ENCODE assay signal across 9 cellular contexts in the genomic region with DNA sequence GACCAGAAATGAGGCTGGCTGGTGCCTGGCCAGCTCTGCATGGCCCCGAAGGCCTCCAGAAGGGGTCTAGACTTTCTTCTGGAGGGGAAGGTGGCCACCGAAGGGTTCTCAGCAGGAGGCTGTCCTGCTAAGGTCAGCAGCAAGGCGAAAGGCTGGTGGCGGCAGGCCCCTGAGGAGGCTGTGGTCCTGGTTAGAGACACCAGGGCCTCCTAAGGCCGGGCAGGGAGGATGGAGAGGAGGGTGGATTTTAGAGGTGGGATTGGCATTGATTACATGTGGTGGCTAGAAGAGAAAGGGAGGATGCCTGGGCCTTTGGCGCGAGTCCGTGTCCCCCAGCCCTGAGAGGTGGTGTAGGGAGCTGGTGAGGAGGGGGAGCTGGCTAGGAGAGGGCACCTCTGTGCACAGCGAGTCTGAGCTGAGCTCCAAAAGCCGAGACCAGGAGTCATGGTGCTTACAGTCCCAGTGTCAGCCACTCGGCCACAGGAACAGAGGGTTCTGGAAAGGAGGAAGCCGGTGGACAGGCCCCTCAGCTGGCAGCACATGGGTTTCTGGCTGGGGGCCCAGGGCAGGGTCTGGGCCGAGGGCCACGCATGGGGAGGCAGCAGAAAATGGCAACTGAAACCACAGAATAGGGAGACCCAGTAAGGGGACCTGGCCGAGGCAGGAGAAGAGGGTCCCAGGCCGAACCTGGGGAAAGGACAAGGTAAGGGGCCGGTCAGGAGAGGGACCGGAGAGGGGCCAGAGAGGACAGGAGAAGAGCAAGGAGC. TPM values are rescaled to one million over a fixed set of nuclear protein-coding genes. Genes with fewer than 3 reads are reported as not detected.
DNase-seq lines count a peak whose midpoint lies in the region; ATAC-seq, FAIRE-seq and TF ChIP-seq lines count a peak whose summit lies in the region.
"Had no signal": no experiment of that assay in that cellular context is flagged by ENCODE, and none has a peak within 500 bp of the region (broad histone marks: within the 10 kb centered on the region; RNA-seq: fewer than 3 reads in every experiment).

No MANE protein-coding gene starts in this region.

- POLR2A ChIA-PET in Panc1 (lab: Charles Lee) (no interaction called here), endothelial cell of umbilical vein (lab: Charles Lee) (no interaction called here)

- H3K9me3 ChIP-seq in Panc1 (ENCODE audit: control insufficient read depth, insufficient read depth, low read depth, low read length) (no peaks in the 10 kb centered on the region), endothelial cell of umbilical vein (replicated peaks; ENCODE audit: control insufficient read depth, insufficient read depth, low read length) (no peaks in the 10 kb centered on the region), sigmoid colon (no peaks in the 10 kb centered on the region)

- H3K36me3 ChIP-seq in GM06990 (ENCODE audit: control insufficient read depth, insufficient read depth, low read length) (peaks cover 35% of the 10 kb centered on the region), Panc1 (ENCODE audit: control insufficient read depth, insufficient read depth, low read length) (peaks cover 2% of the 10 kb centered on the region), endothelial cell of umbilical vein (ENCODE audit: control insufficient read depth in 2 of 2, extremely low read depth in 1 of 2, insufficient read depth in 2 of 2, low read length in 2 of 2) (peaks cover under 1 to 9% of the 10 kb centered on the region in 2 experiments), sigmoid colon (peaks cover 2 to 16% (median 3%) of the 10 kb centered on the region in 4 donors)

- TF ChIP-seq CTCF in GM06990 (IDR thresholded peaks at IDR 0.05; ENCODE audit: insufficient read depth, low read length, poor library complexity, severe bottlenecking) (no peak), Panc1 (IDR thresholded peaks at IDR 0.05) (no peak), endothelial cell of umbilical vein (IDR thresholded peaks at IDR 0.05; ENCODE audit: extremely low read depth in 1 of 2, insufficient read depth in 1 of 2, low read depth in 1 of 2, low read length in 2 of 2) (no peak), sigmoid colon (IDR thresholded peaks at IDR 0.05) (no peak)

- dilution Hi-C loops in endothelial cell of umbilical vein (cut with MboI; ENCODE audit: extremely low pct_ligation_motif_present, low sequenced_read_pairs): no loop called here

- intact Hi-C loops in Panc1 (cut with micrococcal nuclease; ENCODE audit: unreplicated experiment): no loop called here
- intact Hi-C loops in endothelial cell of umbilical vein (cut with micrococcal nuclease): no loop called here
- intact Hi-C loops in sigmoid colon (cut with DNase I): no loop called here

- no peaks in the 10 kb centered on the region for H3K9me1 ChIP-seq in endothelial cell of umbilical vein (replicated peaks; ENCODE audit: control insufficient read depth, extremely low read depth, insufficient read depth, low read length)

- no peaks in the 10 kb centered on the region for H4K20me1 ChIP-seq in endothelial cell of umbilical vein (replicated peaks; ENCODE audit: control insufficient read depth, extremely low read depth, insufficient read depth, low read length)

- no peak for DNase-seq in GM06990 (ENCODE audit: extremely low read depth, insufficient read length)
- DNase-seq in Panc1 (ENCODE audit: low read depth, low spot score): no peak
- DNase-seq in endothelial cell of umbilical vein (ENCODE audit: low read depth, low spot score): no peak
- DNase-seq in sigmoid colon: no peak
- DNase-seq in iPS-NIHi11 (ENCODE audit: low spot score): no peak
- DNase-seq: activated CD4-positive, CD25-positive, alpha-beta regulatory T cell treated with anti-CD3 and anti-CD28 coated beads, Interleukin-2, amount 50 U/mL, for 72 hours; NCI-H1694 treated with DMSO at 0.1 percent for 48 hours had no signal

- H2AFZ ChIP-seq in endothelial cell of umbilical vein (ENCODE audit: low read depth, low read length): no peak overlapping the region

- H3K27me3 ChIP-seq in GM06990 (replicated peaks; ENCODE audit: control insufficient read depth, insufficient read depth, low read length): no peaks in the 10 kb centered on the region
- no peaks in the 10 kb centered on the region for H3K27me3 ChIP-seq in Panc1 (ENCODE audit: control insufficient read depth, insufficient read depth, low read length)
- no peaks in the 10 kb centered on the region for H3K27me3 ChIP-seq in endothelial cell of umbilical vein (ENCODE audit: control insufficient read depth in 2 of 2, insufficient read depth in 2 of 2, low read length in 2 of 2)
- no peaks in the 10 kb centered on the region for H3K27me3 ChIP-seq in sigmoid colon

- no peak for FAIRE-seq in endothelial cell of umbilical vein (lab: Jason Lieb, UNC)

- CTCF ChIA-PET in Panc1 (lab: Charles Lee) (no interaction called here), endothelial cell of umbilical vein (lab: Charles Lee) (interaction anchor here (4.9 to 11.5 kb wide), 2 partner anchors 7 to 94 kb away, joined by 40 to 413 read pairs; a partner anchor contains a TSS)

- H3K4me2 ChIP-seq in endothelial cell of umbilical vein (ENCODE audit: insufficient read depth, low read length): no peak overlapping the region

- no peak for TF ChIP-seq POLR2A in endothelial cell of umbilical vein (IDR thresholded peaks at IDR 0.05; ENCODE audit: low read depth, low read length)
- TF ChIP-seq POLR2A in sigmoid colon (IDR thresholded peaks at IDR 0.05): no peak

- BruUV-seq in Panc1 (replicated peaks; lab: Mats Ljungman, UMichigan) (no TSS peak), endothelial cell of umbilical vein (replicated peaks; lab: Mats Ljungman, UMichigan) (no TSS peak)

- no peak for TF ChIP-seq EP300 in sigmoid colon (IDR thresholded peaks at IDR 0.05)

- H3K79me2 ChIP-seq in endothelial cell of umbilical vein (ENCODE audit: control insufficient read depth, insufficient read depth, low read length): peaks cover 12% of the 10 kb centered on the region

- peak overlapping the region; percentile 70; the same call in 1 of the 2 replicates for H3K4me3 ChIP-seq in GM06990 (replicated peaks; ENCODE audit: low read depth, low read length)
- no peak overlapping the region for H3K4me3 ChIP-seq in Panc1 (ENCODE audit: low read depth in 2 of 2, low read length in 2 of 2)
- H3K4me3 ChIP-seq in endothelial cell of umbilical vein (replicated peaks in 1 of 3; ENCODE audit: insufficient read depth in 1 of 3, low read depth in 1 of 3, low read length in 3 of 3): no peak overlapping the region
- no peak overlapping the region for H3K4me3 ChIP-seq in sigmoid colon

- peak; percentile 15; the same call in 1 of the 2 replicates for ATAC-seq in Panc1
- ATAC-seq in GM19455 (IDR thresholded peaks at IDR 0.05; ENCODE audit: unreplicated experiment): no peak
- no peak for ATAC-seq in HG03139 (IDR thresholded peaks at IDR 0.05; ENCODE audit: unreplicated experiment)

- H3K9ac ChIP-seq in endothelial cell of umbilical vein (replicated peaks; ENCODE audit: extremely low read depth, insufficient read depth, low read length): no peak overlapping the region

- 88 to 91% methylated on average over 18 of the region's 18 CpGs for WGBS in sigmoid colon, 2 donors

- H3K4me1 ChIP-seq in Panc1 (ENCODE audit: control insufficient read depth, insufficient read depth, low read length) (no peaks in the 10 kb centered on the region; the same call in 1 of the 2 replicates), endothelial cell of umbilical vein (ENCODE audit: control insufficient read depth, extremely low read depth, insufficient read depth, low read length) (peaks cover 34% of the 10 kb centered on the region), sigmoid colon (peaks cover 0 to 32% (median 17%) of the 10 kb centered on the region in 4 donors)

- in situ Hi-C loops in Panc1 (cut with HindIII; ENCODE audit: low pct_unique_long_range_greater_than_20kb, low sequenced_read_pairs): no loop called here

- H3K27ac ChIP-seq in Panc1 (ENCODE audit: low read length) (no peak overlapping the region), endothelial cell of umbilical vein (ENCODE audit: insufficient read depth, low read depth, low read length) (peak overlapping the region; percentile 91), sigmoid colon (peak overlapping the region; percentile 68 to 77 (median 70))

RNA-seq across cellular contexts. Expression of a gene that starts 2.5 kb away (rescaled TPM):
- total RNA-seq in Panc1 (2021; ENCODE audit: unreplicated experiment) (2.9 TPM), endothelial cell of umbilical vein (63.4 and 64.4 TPM in 2 replicates), sigmoid colon (10 to 100 TPM; 15.0 to 26.2 (median 20.3) TPM)
- polyA plus RNA-seq in Panc1 (2012; ENCODE audit: insufficient read length): 2.1 TPM
- polyA plus RNA-seq in endothelial cell of umbilical vein (100 and 111 TPM in 2 replicates), sigmoid colon (10 to 100 TPM; 15.3 to 41.5 (median 20.4) TPM)
- 51.2 and 64.3 TPM in 2 replicates for polyA plus RNA-seq in endothelial cell of umbilical vein (2011; cell fraction: cytosol; rRNA removed)
- 115 and 117 TPM in 2 replicates for polyA plus RNA-seq in endothelial cell of umbilical vein (2011; cell fraction: nucleus; rRNA removed)
- 25.1 and 55.7 TPM in 2 replicates for polyA plus RNA-seq in endothelial cell of umbilical vein (2012)
- 30.1 and 44.0 TPM in 2 replicates for polyA minus RNA-seq in endothelial cell of umbilical vein
- polyA minus RNA-seq in endothelial cell of umbilical vein (2011; cell fraction: cytosol; rRNA and poly(A)+ RNA removed): not detected
- 14.4 and 27.5 TPM in 2 replicates for polyA minus RNA-seq in endothelial cell of umbilical vein (2011; cell fraction: nucleus; rRNA and poly(A)+ RNA removed)

RNA-seq across cellular contexts. Expression of a gene that starts 17.0 kb away (rescaled TPM):
- total RNA-seq in Panc1 (2021; ENCODE audit: unreplicated experiment) (66.1 TPM), endothelial cell of umbilical vein (26.2 and 28.0 TPM in 2 replicates), sigmoid colon (10 to 100 TPM; 45.7 to 80.6 (median 62.9) TPM)
- 91.3 TPM for polyA plus RNA-seq in Panc1 (2012; ENCODE audit: insufficient read length)
- polyA plus RNA-seq in endothelial cell of umbilical vein (56.6 and 69.5 TPM in 2 replicates), sigmoid colon (10 to 100 TPM; 70.8 to 82.8 (median 82.3) TPM)
- polyA plus RNA-seq in endothelial cell of umbilical vein (2011; cell fraction: cytosol; rRNA removed): 29.5 and 38.4 TPM in 2 replicates
- 89.6 and 104 TPM in 2 replicates for polyA plus RNA-seq in endothelial cell of umbilical vein (2011; cell fraction: nucleus; rRNA removed)
- polyA plus RNA-seq in endothelial cell of umbilical vein (2012): 27.6 and 27.7 TPM in 2 replicates
- polyA minus RNA-seq in endothelial cell of umbilical vein: 22.1 and 30.2 TPM in 2 replicates
- 18.5 TPM for polyA minus RNA-seq in endothelial cell of umbilical vein (2011; cell fraction: cytosol; rRNA and poly(A)+ RNA removed)
- 10.0 and 12.0 TPM in 2 replicates for polyA minus RNA-seq in endothelial cell of umbilical vein (2011; cell fraction: nucleus; rRNA and poly(A)+ RNA removed)

RNA-seq across cellular contexts. Expression of a gene that starts 17.1 kb away (rescaled TPM):
- total RNA-seq in Panc1 (2021; ENCODE audit: unreplicated experiment) (98.8 TPM), endothelial cell of umbilical vein (37.1 and 37.8 TPM in 2 replicates), sigmoid colon (10 to 100 TPM; 41.4 to 64.8 (median 50.1) TPM)
- 97.3 TPM for polyA plus RNA-seq in Panc1 (2012; ENCODE audit: insufficient read length)
- polyA plus RNA-seq in endothelial cell of umbilical vein (54.8 and 71.9 TPM in 2 replicates), sigmoid colon (100 to 1,000 TPM in 2 of 3 donors, 10 to 100 TPM in 1; 91.3 to 130 (median 116) TPM)
- 24.0 and 32.4 TPM in 2 replicates for polyA plus RNA-seq in endothelial cell of umbilical vein (2011; cell fraction: cytosol; rRNA removed)
- 37.7 and 47.5 TPM in 2 replicates for polyA plus RNA-seq in endothelial cell of umbilical vein (2011; cell fraction: nucleus; rRNA removed)
- polyA plus RNA-seq in endothelial cell of umbilical vein (2012): 24.9 and 29.9 TPM in 2 replicates
- polyA minus RNA-seq in endothelial cell of umbilical vein: 18.8 and 19.5 TPM in 2 replicates
- polyA minus RNA-seq in endothelial cell of umbilical vein (2011; cell fraction: cytosol; rRNA and poly(A)+ RNA removed): 32.9 TPM
- polyA minus RNA-seq in endothelial cell of umbilical vein (2011; cell fraction: nucleus; rRNA and poly(A)+ RNA removed): 10.5 and 16.3 TPM in 2 replicates

RNA-seq across cellular contexts. Expression of a gene that starts 21.4 kb away (rescaled TPM):
- total RNA-seq in Panc1 (2021; ENCODE audit: unreplicated experiment): 41.0 TPM
- 82.2 TPM for polyA plus RNA-seq in Panc1 (2012; ENCODE audit: insufficient read length)
- 23.5 and 24.4 TPM in 2 replicates for total RNA-seq in endothelial cell of umbilical vein
- polyA plus RNA-seq in endothelial cell of umbilical vein: 41.2 and 64.6 TPM in 2 replicates
- polyA plus RNA-seq in endothelial cell of umbilical vein (2011; cell fraction: cytosol; rRNA removed): 24.7 and 36.3 TPM in 2 replicates
- 31.5 and 33.7 TPM in 2 replicates for polyA plus RNA-seq in endothelial cell of umbilical vein (2011; cell fraction: nucleus; rRNA removed)
- 23.6 and 52.5 TPM in 2 replicates for polyA plus RNA-seq in endothelial cell of umbilical vein (2012)
- 14.6 and 19.3 TPM in 2 replicates for polyA minus RNA-seq in endothelial cell of umbilical vein
- 11.6 TPM for polyA minus RNA-seq in endothelial cell of umbilical vein (2011; cell fraction: cytosol; rRNA and poly(A)+ RNA removed)
- 5.5 and 6.5 TPM in 2 replicates for polyA minus RNA-seq in endothelial cell of umbilical vein (2011; cell fraction: nucleus; rRNA and poly(A)+ RNA removed)
- total RNA-seq in sigmoid colon: 10 to 100 TPM; 25.7 to 37.1 (median 28.1) TPM
- polyA plus RNA-seq in sigmoid colon: 10 to 100 TPM; 27.5 to 68.1 (median 58.3) TPM

RNA-seq across cellular contexts. Expression of a gene that starts 23.0 kb away (rescaled TPM):
- 344 TPM for total RNA-seq in Panc1 (2021; ENCODE audit: unreplicated experiment)
- polyA plus RNA-seq in Panc1 (2012; ENCODE audit: insufficient read length): 434 TPM
- 223 and 226 TPM in 2 replicates for total RNA-seq in endothelial cell of umbilical vein
- polyA plus RNA-seq in endothelial cell of umbilical vein: 91.9 and 117 TPM in 2 replicates
- polyA plus RNA-seq in endothelial cell of umbilical vein (2011; cell fraction: cytosol; rRNA removed): 170 and 172 TPM in 2 replicates
- polyA plus RNA-seq in endothelial cell of umbilical vein (2011; cell fraction: nucleus; rRNA removed): 155 and 161 TPM in 2 replicates
- polyA plus RNA-seq in endothelial cell of umbilical vein (2012): 258 and 277 TPM in 2 replicates
- polyA minus RNA-seq in endothelial cell of umbilical vein: 239 and 261 TPM in 2 replicates
- 194 TPM for polyA minus RNA-seq in endothelial cell of umbilical vein (2011; cell fraction: cytosol; rRNA and poly(A)+ RNA removed)
- polyA minus RNA-seq in endothelial cell of umbilical vein (2011; cell fraction: nucleus; rRNA and poly(A)+ RNA removed): 82.1 and 92.5 TPM in 2 replicates
- 10 to 100 TPM; 58.2 to 90.3 (median 81.0) TPM for total RNA-seq in sigmoid colon
- polyA plus RNA-seq in sigmoid colon: 10 to 100 TPM; 38.4 to 84.3 (median 50.2) TPM
